Comparison of ENCODE assay signal across 11 cellular contexts in genomic region chrX:48466696-48467095, GRCh38. TPM values are rescaled to one million over a fixed set of nuclear protein-coding genes. Genes with fewer than 3 reads are reported as not detected.
DNase-seq lines count a peak whose midpoint lies in the region; ATAC-seq and TF ChIP-seq lines count a peak whose summit lies in the region.
"Had no signal": no experiment of that assay in that cellular context is flagged by ENCODE, and none has a peak within 500 bp of the region (broad histone marks: within the 10 kb centered on the region; RNA-seq: fewer than 3 reads in every experiment).

No MANE protein-coding gene starts in this region.

- H3K27ac Mint-ChIP-seq in activated CD8-positive, alpha-beta T cell treated with anti-CD3 and anti-CD28 coated beads for 36 hours = peak overlapping the region; percentile 68
- H3K27ac Mint-ChIP-seq in glutamatergic neuron (ENCODE audit: unreplicated experiment) (peak overlapping the region; percentile 88), type B pancreatic cell (no peak overlapping the region)

- DNase-seq in activated T-cell treated with anti-CD3 and anti-CD28 coated beads for 24 hours (ENCODE audit: low read depth) (peak; percentile 11), glutamatergic neuron (peak; percentile 46), type B pancreatic cell (ENCODE audit: extremely low spot score, unreplicated experiment) (no peak), DMS79 treated with DMSO at 0.1 percent for 48 hours (lab: John Stamatoyannopoulos, UW) (no peak)
- no peak for DNase-seq in activated T-cell treated with anti-CD3 and anti-CD28 coated beads, Interleukin-2, amount 50 U/mL, for 1 hour
- DNase-seq in activated CD8-positive, alpha-beta T cell treated with anti-CD3 and anti-CD28 coated beads for 36 hours = peak; percentile 47
- DNase-seq: adrenal gland had no signal

- H3K27me3 Mint-ChIP-seq in activated CD8-positive, alpha-beta T cell treated with anti-CD3 and anti-CD28 coated beads for 36 hours = no peaks in the 10 kb centered on the region
- H3K27me3 Mint-ChIP-seq in glutamatergic neuron (ENCODE audit: unreplicated experiment) (peaks cover 13% of the 10 kb centered on the region), type B pancreatic cell (peaks cover 16% of the 10 kb centered on the region)

- peak overlapping the region; percentile 93 for H3K4me3 Mint-ChIP-seq in activated CD8-positive, alpha-beta T cell treated with anti-CD3 and anti-CD28 coated beads for 36 hours
- H3K4me3 Mint-ChIP-seq in glutamatergic neuron (ENCODE audit: unreplicated experiment) (peak overlapping the region; percentile 98), type B pancreatic cell (no peak overlapping the region)

- no peaks in the 10 kb centered on the region for H3K9me3 Mint-ChIP-seq in activated CD8-positive, alpha-beta T cell treated with anti-CD3 and anti-CD28 coated beads for 36 hours
- H3K9me3 Mint-ChIP-seq in glutamatergic neuron (ENCODE audit: unreplicated experiment) = peaks cover 17% of the 10 kb centered on the region
- H3K9me3 Mint-ChIP-seq in type B pancreatic cell = no peaks in the 10 kb centered on the region

- intact Hi-C loops in activated CD8-positive, alpha-beta T cell treated with anti-CD3 and anti-CD28 coated beads for 36 hours (cut with micrococcal nuclease) = loop anchor here (10.0 kb wide), 1 partner anchor 382 kb away; no protein-coding TSS in a partner anchor

- CTCF ChIA-PET in activated CD8-positive, alpha-beta T cell treated with anti-CD3 and anti-CD28 coated beads for 36 hours (lab: Charles Lee) = interaction anchor here (0.9 to 1.5 kb wide), 5 partner anchors 14 to 383 kb away, joined by 3 to 4 read pairs (median 3); no protein-coding TSS in a partner anchor

- ATAC-seq in activated CD8-positive, alpha-beta T cell treated with anti-CD3 and anti-CD28 coated beads for 36 hours = peak; percentile 48
- no peak for ATAC-seq in GM18511 (IDR thresholded peaks at IDR 0.05; ENCODE audit: unreplicated experiment)
- no peak for ATAC-seq in HG02763 (IDR thresholded peaks at IDR 0.05; ENCODE audit: unreplicated experiment)

- H3K36me3 Mint-ChIP-seq in activated CD8-positive, alpha-beta T cell treated with anti-CD3 and anti-CD28 coated beads for 36 hours (ENCODE audit: low read depth) = peaks cover 45% of the 10 kb centered on the region
- no peaks in the 10 kb centered on the region for H3K36me3 Mint-ChIP-seq in glutamatergic neuron (ENCODE audit: unreplicated experiment)
- H3K36me3 Mint-ChIP-seq in type B pancreatic cell = no peaks in the 10 kb centered on the region

- H3K4me1 Mint-ChIP-seq in activated CD8-positive, alpha-beta T cell treated with anti-CD3 and anti-CD28 coated beads for 36 hours (ENCODE audit: low read depth) = peaks cover 45% of the 10 kb centered on the region
- H3K4me1 Mint-ChIP-seq in glutamatergic neuron (ENCODE audit: low read depth, unreplicated experiment) (peaks cover 38% of the 10 kb centered on the region), type B pancreatic cell (ENCODE audit: unreplicated experiment) (peaks cover 5% of the 10 kb centered on the region)

- TF ChIP-seq CTCF in activated CD8-positive, alpha-beta T cell treated with anti-CD3 and anti-CD28 coated beads for 36 hours (IDR thresholded peaks at IDR 0.05) = peak; percentile 25
- TF ChIP-seq CTCF in glutamatergic neuron (IDR thresholded peaks at IDR 0.05; ENCODE audit: partially characterized antibody, unreplicated experiment) (peak; percentile 43), type B pancreatic cell (conservative IDR thresholded peaks at IDR 0.05) (peak; percentile 46)

- POLR2A ChIA-PET in activated CD8-positive, alpha-beta T cell treated with anti-CD3 and anti-CD28 coated beads for 36 hours (lab: Charles Lee) = interaction anchor here (0.7 kb wide), 1 partner anchor 10 kb away, joined by 4 read pairs; the partner anchor contains the start of gene FTSJ1

RNA-seq across cellular contexts. Expression of gene SLC38A5, which starts 3.4 kb away (rescaled TPM):
- total RNA-seq in activated CD8-positive, alpha-beta T cell treated with anti-CD3 and anti-CD28 coated beads for 36 hours = 10 to 100 TPM; 82.1 to 92.6 TPM
- total RNA-seq in glutamatergic neuron (ENCODE audit: unreplicated experiment) = 136 TPM
- 1.8 and 4.6 TPM in 2 replicates for total RNA-seq in type B pancreatic cell (ENCODE audit: low replicate concordance)

RNA-seq across cellular contexts. Expression of gene FTSJ1, which starts 9.3 kb away (rescaled TPM):
- total RNA-seq in activated CD8-positive, alpha-beta T cell treated with anti-CD3 and anti-CD28 coated beads for 36 hours = 10 to 100 TPM; 73.3 to 82.9 TPM
- 87.6 TPM for total RNA-seq in glutamatergic neuron (ENCODE audit: unreplicated experiment)
- total RNA-seq in type B pancreatic cell (ENCODE audit: low replicate concordance) = 35.3 and 46.4 TPM in 2 replicates

RNA-seq across cellular contexts. Expression of gene PORCN, which starts 42.1 kb away (rescaled TPM):
- 10 to 100 TPM; 13.9 to 16.9 TPM for total RNA-seq in activated CD8-positive, alpha-beta T cell treated with anti-CD3 and anti-CD28 coated beads for 36 hours
- total RNA-seq in glutamatergic neuron (ENCODE audit: unreplicated experiment) (18.6 TPM), type B pancreatic cell (ENCODE audit: low replicate concordance) (3.6 and 10.0 TPM in 2 replicates)

RNA-seq across cellular contexts. Expression of gene EBP, which starts 54.9 kb away (rescaled TPM):
- total RNA-seq in activated CD8-positive, alpha-beta T cell treated with anti-CD3 and anti-CD28 coated beads for 36 hours = 100 to 1,000 TPM; 159 to 164 TPM
- total RNA-seq in glutamatergic neuron (ENCODE audit: unreplicated experiment) (132 TPM), type B pancreatic cell (ENCODE audit: low replicate concordance) (79.8 and 95.9 TPM in 2 replicates)

RNA-seq across cellular contexts. Expression of gene SSX4B, which starts 54.9 kb away (rescaled TPM):
- not detected for total RNA-seq in activated CD8-positive, alpha-beta T cell treated with anti-CD3 and anti-CD28 coated beads for 36 hours
- total RNA-seq in glutamatergic neuron (ENCODE audit: unreplicated experiment) (0.71 TPM), type B pancreatic cell (ENCODE audit: low replicate concordance) (not detected in 2 replicates)
- total RNA-seq: adrenal gland, posterior vena cava, subcutaneous adipose tissue had no signal

Comparison
In these comparisons a context has a peak if more than half of its experiments do, and no peak if none do; other contexts are left out.
1. DNase-seq: peak in activated T-cell treated with anti-CD3 and anti-CD28 coated beads for 24 hours (single experiment), activated CD8-positive, alpha-beta T cell treated with anti-CD3 and anti-CD28 coated beads for 36 hours (single experiment) and glutamatergic neuron (single experiment); none in activated T-cell treated with anti-CD3 and anti-CD28 coated beads, Interleukin-2, amount 50 U/mL, for 1 hour (single experiment), type B pancreatic cell (single experiment) and DMS79 treated with DMSO at 0.1 percent for 48 hours (single experiment).
2. RNA of gene SLC38A5, which starts 3.4 kb away (total RNA-seq): 136 TPM in glutamatergic neuron (single experiment) and 82.1 to 92.6 TPM in activated CD8-positive, alpha-beta T cell treated with anti-CD3 and anti-CD28 coated beads for 36 hours; 1.8 to 4.6 TPM in type B pancreatic cell; every median in the first group is over 10 times any median in the second.
3. Peak in every context shown above with its lines, with median percentiles within 50 percentile points of each other: CTCF ChIP-seq.